Comparison of ENCODE assay signal across 18 cellular contexts in the genomic region with DNA sequence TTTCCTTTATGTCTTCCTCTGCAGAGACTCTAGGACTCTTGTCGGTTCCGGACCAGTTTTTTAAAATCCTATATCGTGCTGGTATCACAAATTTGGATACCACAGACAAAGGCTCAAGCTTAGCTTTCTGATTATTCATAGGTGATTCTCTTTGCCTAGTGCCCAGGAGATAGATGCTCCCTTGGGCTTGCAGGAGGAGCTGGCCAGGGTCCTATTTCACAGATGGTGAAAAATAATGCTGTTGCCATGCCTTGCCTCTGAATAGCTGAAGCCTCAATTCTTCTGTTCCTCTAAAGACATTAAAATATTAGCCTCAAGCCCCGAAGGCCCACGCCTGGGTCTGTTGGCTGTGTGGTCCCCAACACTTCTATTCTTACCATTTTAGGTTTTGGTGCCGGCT.
DNase-seq lines count a peak whose midpoint lies in the region; ATAC-seq and TF ChIP-seq lines count a peak whose summit lies in the region.
"Had no signal": no experiment of that assay in that cellular context is flagged by ENCODE, and none has a peak within 500 bp of the region (broad histone marks: within the 10 kb centered on the region; RNA-seq: fewer than 3 reads in every experiment).

No MANE protein-coding gene starts in this region.

- H3K4me2 ChIP-seq in GM23338, result no peak overlapping the region
- H3K4me2 ChIP-seq in neuronal stem cell (ENCODE audit: insufficient read depth, low read length, poor library complexity, severe bottlenecking), result no peak overlapping the region
- H3K4me2 ChIP-seq: BLaER1 treated with 17β-estradiol and CSF1 and Interleukin-3, amounts not matched to agents 10 nM and 100 nM had no signal

- H3K36me3 Mint-ChIP-seq in GM23338 (ENCODE audit: low read depth), result no peaks in the 10 kb centered on the region

- DNase-seq in NCI-H1694 treated with DMSO at 0.1 percent for 48 hours (lab: John Stamatoyannopoulos, UW) (peak; percentile 32), NCI-H1694 (lab: John Stamatoyannopoulos, UW) (no peak), GM23338 (ENCODE audit: low spot score) (no peak), choroid plexus epithelial cell (ENCODE audit: low read depth) (peak; percentile 7), germinal center (ENCODE audit: low spot score) (no peak), neuronal stem cell (ENCODE audit: low spot score) (no peak), posterior cingulate gyrus (no peak)
- DNase-seq: 8988T; Calu3; CD4-positive, CD25-positive, alpha-beta regulatory T cell; DMS153; DMS79 treated with DMSO at 0.1 percent for 48 hours; EL; GDM1; HCEC 1CT; IMR-90 had no signal

- no peak overlapping the region for H3K23ac ChIP-seq in neuronal stem cell (ENCODE audit: low read depth, low read length, poor library complexity)

- no peak overlapping the region for H4K91ac ChIP-seq in neuronal stem cell (ENCODE audit: low read depth, low read length, poor library complexity)

- H3K18ac ChIP-seq in neuronal stem cell (ENCODE audit: low read length), result no peak overlapping the region

- H3K4ac ChIP-seq in neuronal stem cell (ENCODE audit: low read length), result no peak overlapping the region

- H3K9ac ChIP-seq in neuronal stem cell (ENCODE audit: low read depth, low read length, poor library complexity), result no peak overlapping the region
- H3K9ac ChIP-seq: BLaER1 treated with 17β-estradiol and CSF1 and Interleukin-3, amounts not matched to agents 10 nM and 100 nM had no signal

- no peaks in the 10 kb centered on the region for H3F3A ChIP-seq in GM23338 (replicated peaks; ENCODE audit: low read depth)

- H3K27ac ChIP-seq in GM23338 (ENCODE audit: low read depth) (no peak overlapping the region), neuronal stem cell (replicated peaks; ENCODE audit: low read length) (no peak overlapping the region)
- H3K27ac ChIP-seq: BLaER1 treated with 17β-estradiol and CSF1 and Interleukin-3, amounts not matched to agents 10 nM and 100 nM had no signal

- no peaks in the 10 kb centered on the region for H3K9me3 ChIP-seq in neuronal stem cell (replicated peaks in 1 of 2; ENCODE audit: control insufficient read depth in 2 of 2, insufficient read depth in 1 of 2, low read depth in 1 of 2, low read length in 2 of 2)
- H3K9me3 ChIP-seq: BLaER1 treated with 17β-estradiol and CSF1 and Interleukin-3, amounts not matched to agents 10 nM and 100 nM had no signal

- H2BK15ac ChIP-seq in neuronal stem cell (ENCODE audit: low read length), result no peak overlapping the region

- H2AFZ ChIP-seq in GM23338 (peak overlapping the region; percentile 21; the same call in 1 of the 2 replicates), neuronal stem cell (ENCODE audit: low read length) (no peak overlapping the region)

- no peaks in the 10 kb centered on the region for H3K27me3 Mint-ChIP-seq in GM23338 (ENCODE audit: insufficient read depth, low read depth, poor library complexity)

- H3K4me3 ChIP-seq in GM23338 (no peak overlapping the region), choroid plexus epithelial cell (ENCODE audit: low read depth, low read length) (no peak overlapping the region), neuronal stem cell (ENCODE audit: low read length in 2 of 2) (no peak overlapping the region)
- H3K4me3 ChIP-seq: BLaER1 treated with 17β-estradiol and CSF1 and Interleukin-3, amounts not matched to agents 10 nM and 100 nM had no signal

- no peak overlapping the region for H2BK12ac ChIP-seq in neuronal stem cell (ENCODE audit: low read length)

- H2AK5ac ChIP-seq in neuronal stem cell (ENCODE audit: low read depth, low read length), result no peak overlapping the region

- no peaks in the 10 kb centered on the region for H3K36me3 ChIP-seq in GM23338 (ENCODE audit: insufficient read depth)
- no peaks in the 10 kb centered on the region for H3K36me3 ChIP-seq in neuronal stem cell (replicated peaks in 1 of 2; ENCODE audit: control insufficient read depth in 2 of 2, insufficient read depth in 2 of 2, low read length in 2 of 2)
- H3K36me3 ChIP-seq: BLaER1 treated with 17β-estradiol and CSF1 and Interleukin-3, amounts not matched to agents 10 nM and 100 nM had no signal

- no peak; the same call in 2 of the 3 replicates for ATAC-seq in GM23338

- no peak for TF ChIP-seq CTCF in GM23338 (conservative IDR thresholded peaks at IDR 0.05; ENCODE audit: low read depth in 2 of 2)
- TF ChIP-seq CTCF in choroid plexus epithelial cell (conservative IDR thresholded peaks at IDR 0.05; ENCODE audit: low read depth, low read length), result no peak

- no peaks in the 10 kb centered on the region for H3K79me1 ChIP-seq in neuronal stem cell (ENCODE audit: low read depth, low read length)

- H4K8ac ChIP-seq in neuronal stem cell (ENCODE audit: low read depth, low read length), result no peak overlapping the region

- no peaks in the 10 kb centered on the region for H3K27me3 ChIP-seq in GM23338 (ENCODE audit: insufficient read depth)
- H3K27me3 ChIP-seq in neuronal stem cell (ENCODE audit: control insufficient read depth in 3 of 3, insufficient read depth in 3 of 3, low read depth in 1 of 3, low read length in 3 of 3), result no peaks in the 10 kb centered on the region
- H3K27me3 ChIP-seq: BLaER1 treated with 17β-estradiol and CSF1 and Interleukin-3, amounts not matched to agents 10 nM and 100 nM had no signal

- no peaks in the 10 kb centered on the region for H3K4me1 ChIP-seq in GM23338 (ENCODE audit: insufficient read depth)
- no peaks in the 10 kb centered on the region for H3K4me1 ChIP-seq in neuronal stem cell (ENCODE audit: control insufficient read depth in 2 of 2, insufficient read depth in 1 of 2, low read depth in 1 of 2, low read length in 2 of 2)

- no peak overlapping the region for H3K14ac ChIP-seq in neuronal stem cell (ENCODE audit: low read length)

- no peaks in the 10 kb centered on the region for H3K9me2 ChIP-seq in GM23338 (ENCODE audit: insufficient read depth)

- no peaks in the 10 kb centered on the region for H3K9me3 Mint-ChIP-seq in GM23338

- H3K4me3 Mint-ChIP-seq in GM23338, result no peak overlapping the region

- no CpG with 5 or more reads among the region's 6 CpGs for WGBS in neuronal stem cell (ENCODE audit: extremely low coverage in 2 of 2, insufficient read length in 2 of 2, insufficient replicate concordance in 1 of 2), 2 donors

- no peak overlapping the region for H2BK120ac ChIP-seq in neuronal stem cell (ENCODE audit: low read depth, low read length)

- no peaks in the 10 kb centered on the region for H3K4me1 Mint-ChIP-seq in GM23338

- H2BK5ac ChIP-seq in neuronal stem cell (ENCODE audit: low read length), result no peak overlapping the region

- no peaks in the 10 kb centered on the region for H3K79me2 ChIP-seq in GM23338 (replicated peaks; ENCODE audit: insufficient read depth)

- no peaks in the 10 kb centered on the region for H4K20me1 ChIP-seq in GM23338 (replicated peaks; ENCODE audit: insufficient read depth)
- H4K20me1 ChIP-seq: BLaER1 treated with 17β-estradiol and CSF1 and Interleukin-3, amounts not matched to agents 10 nM and 100 nM had no signal

- intact Hi-C loops in posterior cingulate gyrus (cut with DNase I), result no loop called here

- H3K27ac Mint-ChIP-seq in GM23338, result no peak overlapping the region

TF ChIP-seq in GM23338, 12 proteins besides CTCF, POLR2A, EP300 and RAD21 (continues in another document):
- TF ChIP-seq, protein P1, sequence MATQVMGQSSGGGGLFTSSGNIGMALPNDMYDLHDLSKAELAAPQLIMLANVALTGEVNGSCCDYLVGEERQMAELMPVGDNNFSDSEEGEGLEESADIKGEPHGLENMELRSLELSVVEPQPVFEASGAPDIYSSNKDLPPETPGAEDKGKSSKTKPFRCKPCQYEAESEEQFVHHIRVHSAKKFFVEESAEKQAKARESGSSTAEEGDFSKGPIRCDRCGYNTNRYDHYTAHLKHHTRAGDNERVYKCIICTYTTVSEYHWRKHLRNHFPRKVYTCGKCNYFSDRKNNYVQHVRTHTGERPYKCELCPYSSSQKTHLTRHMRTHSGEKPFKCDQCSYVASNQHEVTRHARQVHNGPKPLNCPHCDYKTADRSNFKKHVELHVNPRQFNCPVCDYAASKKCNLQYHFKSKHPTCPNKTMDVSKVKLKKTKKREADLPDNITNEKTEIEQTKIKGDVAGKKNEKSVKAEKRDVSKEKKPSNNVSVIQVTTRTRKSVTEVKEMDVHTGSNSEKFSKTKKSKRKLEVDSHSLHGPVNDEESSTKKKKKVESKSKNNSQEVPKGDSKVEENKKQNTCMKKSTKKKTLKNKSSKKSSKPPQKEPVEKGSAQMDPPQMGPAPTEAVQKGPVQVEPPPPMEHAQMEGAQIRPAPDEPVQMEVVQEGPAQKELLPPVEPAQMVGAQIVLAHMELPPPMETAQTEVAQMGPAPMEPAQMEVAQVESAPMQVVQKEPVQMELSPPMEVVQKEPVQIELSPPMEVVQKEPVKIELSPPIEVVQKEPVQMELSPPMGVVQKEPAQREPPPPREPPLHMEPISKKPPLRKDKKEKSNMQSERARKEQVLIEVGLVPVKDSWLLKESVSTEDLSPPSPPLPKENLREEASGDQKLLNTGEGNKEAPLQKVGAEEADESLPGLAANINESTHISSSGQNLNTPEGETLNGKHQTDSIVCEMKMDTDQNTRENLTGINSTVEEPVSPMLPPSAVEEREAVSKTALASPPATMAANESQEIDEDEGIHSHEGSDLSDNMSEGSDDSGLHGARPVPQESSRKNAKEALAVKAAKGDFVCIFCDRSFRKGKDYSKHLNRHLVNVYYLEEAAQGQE (IDR thresholded peaks at IDR 0.05; ENCODE audit: unreplicated experiment), result peak; percentile 55

TF ChIP-seq in PFSK-1, 5 proteins besides CTCF, POLR2A, EP300 and RAD21 (continues in another document):
- no peak for TF ChIP-seq POLR2AphosphoS5 (IDR thresholded peaks at IDR 0.05; ENCODE audit: low read depth, low read length)

Comparison
In these comparisons a context has a peak if more than half of its experiments do, and no peak if none do; other contexts are left out.
1. DNase-seq: peak in NCI-H1694 treated with DMSO at 0.1 percent for 48 hours (single experiment) and choroid plexus epithelial cell (single experiment); none in NCI-H1694 (single experiment), GM23338 (single experiment), germinal center (single experiment), neuronal stem cell (single experiment) and posterior cingulate gyrus (0 of 10).